Comparison of ENCODE assay signal across 1 cellular context in the genomic region with DNA sequence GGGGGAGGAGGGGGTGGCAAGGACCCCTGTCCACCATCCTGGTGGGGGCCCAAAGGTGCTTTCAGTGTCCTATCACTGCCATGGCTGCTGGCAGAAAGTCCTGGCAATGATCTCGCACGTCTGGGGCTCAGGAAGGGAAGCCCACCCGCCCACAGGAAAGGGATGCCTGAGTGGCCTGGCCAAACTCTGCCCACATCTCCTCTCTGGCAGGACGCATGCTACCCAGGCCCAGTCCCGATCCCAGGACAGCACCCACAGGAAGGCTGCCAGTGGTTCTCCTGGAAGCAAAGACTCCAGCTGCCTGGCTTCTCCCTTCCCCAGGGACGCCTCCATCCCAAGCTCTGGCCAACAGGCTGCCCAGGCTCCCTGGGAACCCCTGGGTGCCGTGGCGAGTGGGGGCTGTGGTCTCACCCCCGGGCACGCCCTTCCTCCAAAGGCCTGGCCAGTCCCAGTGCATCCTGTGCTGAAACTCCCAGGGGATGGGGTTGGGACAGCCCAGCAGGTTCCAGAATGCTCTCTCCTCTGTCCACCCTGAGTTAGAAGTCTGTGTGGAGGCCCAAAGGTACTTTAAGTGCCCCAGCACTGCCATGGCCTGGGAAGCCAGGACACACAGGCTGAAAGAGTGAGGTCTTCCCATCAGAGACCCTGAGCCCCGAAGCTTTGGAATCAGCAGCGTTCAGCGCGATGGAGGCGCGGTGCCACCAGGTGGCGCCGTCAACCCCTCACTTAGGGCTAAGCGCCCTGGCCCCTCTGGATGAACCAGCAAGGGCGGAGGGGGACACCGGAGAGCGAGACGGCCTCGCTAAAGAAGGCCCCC.
TF ChIP-seq lines count a peak whose summit lies in the region.

No MANE protein-coding gene starts in this region.

TF ChIP-seq in HepG2, 621 proteins besides CTCF, POLR2A, EP300 and RAD21 (continues in another document):
- TF ChIP-seq ZNF460 (CRISPR knock-in tag; IDR thresholded peaks at IDR 0.05; ENCODE audit: borderline replicate concordance) (no peak), PLRG1 (conservative IDR thresholded peaks at IDR 0.05) (no peak), ZSCAN12 (CRISPR knock-in tag; IDR thresholded peaks at IDR 0.05) (no peak), ZNF44 (CRISPR knock-in tag; IDR thresholded peaks at IDR 0.05) (no peak), PAF1 (CRISPR knock-in tag; IDR thresholded peaks at IDR 0.05) (no peak), ELF1 (CRISPR knock-in tag; IDR thresholded peaks at IDR 0.05) (no peak), ETV5 (CRISPR knock-in tag; IDR thresholded peaks at IDR 0.05; ENCODE audit: borderline replicate concordance) (peak; percentile 41; the same call in 1 of the 2 replicates), TP53 (CRISPR knock-in tag; conservative IDR thresholded peaks at IDR 0.05) (no peak), NR2F2 (IDR thresholded peaks at IDR 0.05; ENCODE audit: borderline replicate concordance, low read depth) (no peak), ARNTL (CRISPR knock-in tag; IDR thresholded peaks at IDR 0.05) (no peak), ZNF451 (CRISPR knock-in tag; IDR thresholded peaks at IDR 0.05) (no peak), NFYB (CRISPR knock-in tag; IDR thresholded peaks at IDR 0.05) (no peak), HDAC1 (CRISPR knock-in tag; IDR thresholded peaks at IDR 0.05) (no peak), GFI1 (CRISPR knock-in tag; IDR thresholded peaks at IDR 0.05; ENCODE audit: borderline replicate concordance) (no peak), ELF3 (CRISPR knock-in tag; IDR thresholded peaks at IDR 0.05) (0 out of 2 replicates have a peak, but pooled peaks have one; percentile 24), ZNF672 (CRISPR knock-in tag; IDR thresholded peaks at IDR 0.05) (no peak), FOXP1 (IDR thresholded peaks at IDR 0.05) (no peak), FOXP1 (CRISPR knock-in tag; IDR thresholded peaks at IDR 0.05) (no peak), GABPB1 (CRISPR knock-in tag; IDR thresholded peaks at IDR 0.05) (peak; percentile 36; the same call in 1 of the 2 replicates), AHR (CRISPR knock-in tag; IDR thresholded peaks at IDR 0.05) (0 out of 2 replicates have a peak, but pooled peaks have one; percentile 31), NRL (CRISPR knock-in tag; IDR thresholded peaks at IDR 0.05; ENCODE audit: borderline replicate concordance) (peak; percentile 45; the same call in 1 of the 2 replicates), ZFP37 (CRISPR knock-in tag; IDR thresholded peaks at IDR 0.05; ENCODE audit: borderline replicate concordance) (no peak), ZNF816 (CRISPR knock-in tag; IDR thresholded peaks at IDR 0.05; ENCODE audit: borderline replicate concordance) (no peak), ISX (CRISPR knock-in tag; conservative IDR thresholded peaks at IDR 0.05) (no peak), PRMT3 (CRISPR knock-in tag; IDR thresholded peaks at IDR 0.05; ENCODE audit: borderline replicate concordance, low read depth) (no peak), ZBTB20 (CRISPR knock-in tag; IDR thresholded peaks at IDR 0.05; ENCODE audit: borderline replicate concordance, low read depth) (no peak), ZSCAN22 (CRISPR knock-in tag; IDR thresholded peaks at IDR 0.05) (no peak), GTF2F1 (IDR thresholded peaks at IDR 0.05; ENCODE audit: low read length) (no peak), FOXO1 (CRISPR knock-in tag; IDR thresholded peaks at IDR 0.05) (peak; percentile 40; the same call in 1 of the 2 replicates), SP5 (CRISPR knock-in tag; IDR thresholded peaks at IDR 0.05; ENCODE audit: borderline replicate concordance, low read depth) (no peak), TBP (CRISPR knock-in tag; IDR thresholded peaks at IDR 0.05) (no peak), RBM39 (IDR thresholded peaks at IDR 0.05; ENCODE audit: low read depth, low read length, poor library complexity, severe bottlenecking) (peak; percentile 63), FOXJ3 (CRISPR knock-in tag; IDR thresholded peaks at IDR 0.05; ENCODE audit: borderline replicate concordance) (no peak), ZNF644 (CRISPR knock-in tag; IDR thresholded peaks at IDR 0.05; ENCODE audit: low read depth) (no peak)
- TF ChIP-seq, protein P1, sequence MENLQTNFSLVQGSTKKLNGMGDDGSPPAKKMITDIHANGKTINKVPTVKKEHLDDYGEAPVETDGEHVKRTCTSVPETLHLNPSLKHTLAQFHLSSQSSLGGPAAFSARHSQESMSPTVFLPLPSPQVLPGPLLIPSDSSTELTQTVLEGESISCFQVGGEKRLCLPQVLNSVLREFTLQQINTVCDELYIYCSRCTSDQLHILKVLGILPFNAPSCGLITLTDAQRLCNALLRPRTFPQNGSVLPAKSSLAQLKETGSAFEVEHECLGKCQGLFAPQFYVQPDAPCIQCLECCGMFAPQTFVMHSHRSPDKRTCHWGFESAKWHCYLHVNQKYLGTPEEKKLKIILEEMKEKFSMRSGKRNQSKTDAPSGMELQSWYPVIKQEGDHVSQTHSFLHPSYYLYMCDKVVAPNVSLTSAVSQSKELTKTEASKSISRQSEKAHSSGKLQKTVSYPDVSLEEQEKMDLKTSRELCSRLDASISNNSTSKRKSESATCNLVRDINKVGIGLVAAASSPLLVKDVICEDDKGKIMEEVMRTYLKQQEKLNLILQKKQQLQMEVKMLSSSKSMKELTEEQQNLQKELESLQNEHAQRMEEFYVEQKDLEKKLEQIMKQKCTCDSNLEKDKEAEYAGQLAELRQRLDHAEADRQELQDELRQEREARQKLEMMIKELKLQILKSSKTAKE (CRISPR knock-in tag; IDR thresholded peaks at IDR 0.05; ENCODE audit: borderline replicate concordance): no peak
- TF ChIP-seq, protein P2, sequence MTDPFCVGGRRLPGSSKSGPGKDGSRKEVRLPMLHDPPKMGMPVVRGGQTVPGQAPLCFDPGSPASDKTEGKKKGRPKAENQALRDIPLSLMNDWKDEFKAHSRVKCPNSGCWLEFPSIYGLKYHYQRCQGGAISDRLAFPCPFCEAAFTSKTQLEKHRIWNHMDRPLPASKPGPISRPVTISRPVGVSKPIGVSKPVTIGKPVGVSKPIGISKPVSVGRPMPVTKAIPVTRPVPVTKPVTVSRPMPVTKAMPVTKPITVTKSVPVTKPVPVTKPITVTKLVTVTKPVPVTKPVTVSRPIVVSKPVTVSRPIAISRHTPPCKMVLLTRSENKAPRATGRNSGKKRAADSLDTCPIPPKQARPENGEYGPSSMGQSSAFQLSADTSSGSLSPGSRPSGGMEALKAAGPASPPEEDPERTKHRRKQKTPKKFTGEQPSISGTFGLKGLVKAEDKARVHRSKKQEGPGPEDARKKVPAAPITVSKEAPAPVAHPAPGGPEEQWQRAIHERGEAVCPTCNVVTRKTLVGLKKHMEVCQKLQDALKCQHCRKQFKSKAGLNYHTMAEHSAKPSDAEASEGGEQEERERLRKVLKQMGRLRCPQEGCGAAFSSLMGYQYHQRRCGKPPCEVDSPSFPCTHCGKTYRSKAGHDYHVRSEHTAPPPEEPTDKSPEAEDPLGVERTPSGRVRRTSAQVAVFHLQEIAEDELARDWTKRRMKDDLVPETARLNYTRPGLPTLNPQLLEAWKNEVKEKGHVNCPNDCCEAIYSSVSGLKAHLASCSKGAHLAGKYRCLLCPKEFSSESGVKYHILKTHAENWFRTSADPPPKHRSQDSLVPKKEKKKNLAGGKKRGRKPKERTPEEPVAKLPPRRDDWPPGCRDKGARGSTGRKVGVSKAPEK (CRISPR knock-in tag; IDR thresholded peaks at IDR 0.05; ENCODE audit: borderline replicate concordance): peak; percentile 91; the same call in 1 of the 2 replicates
- TF ChIP-seq, protein P3, sequence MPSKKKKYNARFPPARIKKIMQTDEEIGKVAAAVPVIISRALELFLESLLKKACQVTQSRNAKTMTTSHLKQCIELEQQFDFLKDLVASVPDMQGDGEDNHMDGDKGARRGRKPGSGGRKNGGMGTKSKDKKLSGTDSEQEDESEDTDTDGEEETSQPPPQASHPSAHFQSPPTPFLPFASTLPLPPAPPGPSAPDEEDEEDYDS (CRISPR knock-in tag; IDR thresholded peaks at IDR 0.05): 0 out of 2 replicates have a peak, but pooled peaks have one; percentile 31
- TF ChIP-seq, protein P4, sequence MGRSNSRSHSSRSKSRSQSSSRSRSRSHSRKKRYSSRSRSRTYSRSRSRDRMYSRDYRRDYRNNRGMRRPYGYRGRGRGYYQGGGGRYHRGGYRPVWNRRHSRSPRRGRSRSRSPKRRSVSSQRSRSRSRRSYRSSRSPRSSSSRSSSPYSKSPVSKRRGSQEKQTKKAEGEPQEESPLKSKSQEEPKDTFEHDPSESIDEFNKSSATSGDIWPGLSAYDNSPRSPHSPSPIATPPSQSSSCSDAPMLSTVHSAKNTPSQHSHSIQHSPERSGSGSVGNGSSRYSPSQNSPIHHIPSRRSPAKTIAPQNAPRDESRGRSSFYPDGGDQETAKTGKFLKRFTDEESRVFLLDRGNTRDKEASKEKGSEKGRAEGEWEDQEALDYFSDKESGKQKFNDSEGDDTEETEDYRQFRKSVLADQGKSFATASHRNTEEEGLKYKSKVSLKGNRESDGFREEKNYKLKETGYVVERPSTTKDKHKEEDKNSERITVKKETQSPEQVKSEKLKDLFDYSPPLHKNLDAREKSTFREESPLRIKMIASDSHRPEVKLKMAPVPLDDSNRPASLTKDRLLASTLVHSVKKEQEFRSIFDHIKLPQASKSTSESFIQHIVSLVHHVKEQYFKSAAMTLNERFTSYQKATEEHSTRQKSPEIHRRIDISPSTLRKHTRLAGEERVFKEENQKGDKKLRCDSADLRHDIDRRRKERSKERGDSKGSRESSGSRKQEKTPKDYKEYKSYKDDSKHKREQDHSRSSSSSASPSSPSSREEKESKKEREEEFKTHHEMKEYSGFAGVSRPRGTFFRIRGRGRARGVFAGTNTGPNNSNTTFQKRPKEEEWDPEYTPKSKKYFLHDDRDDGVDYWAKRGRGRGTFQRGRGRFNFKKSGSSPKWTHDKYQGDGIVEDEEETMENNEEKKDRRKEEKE (IDR thresholded peaks at IDR 0.05): no peak
- TF ChIP-seq, protein P5, sequence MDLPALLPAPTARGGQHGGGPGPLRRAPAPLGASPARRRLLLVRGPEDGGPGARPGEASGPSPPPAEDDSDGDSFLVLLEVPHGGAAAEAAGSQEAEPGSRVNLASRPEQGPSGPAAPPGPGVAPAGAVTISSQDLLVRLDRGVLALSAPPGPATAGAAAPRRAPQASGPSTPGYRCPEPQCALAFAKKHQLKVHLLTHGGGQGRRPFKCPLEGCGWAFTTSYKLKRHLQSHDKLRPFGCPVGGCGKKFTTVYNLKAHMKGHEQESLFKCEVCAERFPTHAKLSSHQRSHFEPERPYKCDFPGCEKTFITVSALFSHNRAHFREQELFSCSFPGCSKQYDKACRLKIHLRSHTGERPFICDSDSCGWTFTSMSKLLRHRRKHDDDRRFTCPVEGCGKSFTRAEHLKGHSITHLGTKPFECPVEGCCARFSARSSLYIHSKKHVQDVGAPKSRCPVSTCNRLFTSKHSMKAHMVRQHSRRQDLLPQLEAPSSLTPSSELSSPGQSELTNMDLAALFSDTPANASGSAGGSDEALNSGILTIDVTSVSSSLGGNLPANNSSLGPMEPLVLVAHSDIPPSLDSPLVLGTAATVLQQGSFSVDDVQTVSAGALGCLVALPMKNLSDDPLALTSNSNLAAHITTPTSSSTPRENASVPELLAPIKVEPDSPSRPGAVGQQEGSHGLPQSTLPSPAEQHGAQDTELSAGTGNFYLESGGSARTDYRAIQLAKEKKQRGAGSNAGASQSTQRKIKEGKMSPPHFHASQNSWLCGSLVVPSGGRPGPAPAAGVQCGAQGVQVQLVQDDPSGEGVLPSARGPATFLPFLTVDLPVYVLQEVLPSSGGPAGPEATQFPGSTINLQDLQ (CRISPR knock-in tag; IDR thresholded peaks at IDR 0.05): no peak
- TF ChIP-seq, protein P6, sequence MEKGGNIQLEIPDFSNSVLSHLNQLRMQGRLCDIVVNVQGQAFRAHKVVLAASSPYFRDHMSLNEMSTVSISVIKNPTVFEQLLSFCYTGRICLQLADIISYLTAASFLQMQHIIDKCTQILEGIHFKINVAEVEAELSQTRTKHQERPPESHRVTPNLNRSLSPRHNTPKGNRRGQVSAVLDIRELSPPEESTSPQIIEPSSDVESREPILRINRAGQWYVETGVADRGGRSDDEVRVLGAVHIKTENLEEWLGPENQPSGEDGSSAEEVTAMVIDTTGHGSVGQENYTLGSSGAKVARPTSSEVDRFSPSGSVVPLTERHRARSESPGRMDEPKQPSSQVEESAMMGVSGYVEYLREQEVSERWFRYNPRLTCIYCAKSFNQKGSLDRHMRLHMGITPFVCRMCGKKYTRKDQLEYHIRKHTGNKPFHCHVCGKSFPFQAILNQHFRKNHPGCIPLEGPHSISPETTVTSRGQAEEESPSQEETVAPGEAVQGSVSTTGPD (CRISPR knock-in tag; IDR thresholded peaks at IDR 0.05): no peak
- TF ChIP-seq, protein P7, sequence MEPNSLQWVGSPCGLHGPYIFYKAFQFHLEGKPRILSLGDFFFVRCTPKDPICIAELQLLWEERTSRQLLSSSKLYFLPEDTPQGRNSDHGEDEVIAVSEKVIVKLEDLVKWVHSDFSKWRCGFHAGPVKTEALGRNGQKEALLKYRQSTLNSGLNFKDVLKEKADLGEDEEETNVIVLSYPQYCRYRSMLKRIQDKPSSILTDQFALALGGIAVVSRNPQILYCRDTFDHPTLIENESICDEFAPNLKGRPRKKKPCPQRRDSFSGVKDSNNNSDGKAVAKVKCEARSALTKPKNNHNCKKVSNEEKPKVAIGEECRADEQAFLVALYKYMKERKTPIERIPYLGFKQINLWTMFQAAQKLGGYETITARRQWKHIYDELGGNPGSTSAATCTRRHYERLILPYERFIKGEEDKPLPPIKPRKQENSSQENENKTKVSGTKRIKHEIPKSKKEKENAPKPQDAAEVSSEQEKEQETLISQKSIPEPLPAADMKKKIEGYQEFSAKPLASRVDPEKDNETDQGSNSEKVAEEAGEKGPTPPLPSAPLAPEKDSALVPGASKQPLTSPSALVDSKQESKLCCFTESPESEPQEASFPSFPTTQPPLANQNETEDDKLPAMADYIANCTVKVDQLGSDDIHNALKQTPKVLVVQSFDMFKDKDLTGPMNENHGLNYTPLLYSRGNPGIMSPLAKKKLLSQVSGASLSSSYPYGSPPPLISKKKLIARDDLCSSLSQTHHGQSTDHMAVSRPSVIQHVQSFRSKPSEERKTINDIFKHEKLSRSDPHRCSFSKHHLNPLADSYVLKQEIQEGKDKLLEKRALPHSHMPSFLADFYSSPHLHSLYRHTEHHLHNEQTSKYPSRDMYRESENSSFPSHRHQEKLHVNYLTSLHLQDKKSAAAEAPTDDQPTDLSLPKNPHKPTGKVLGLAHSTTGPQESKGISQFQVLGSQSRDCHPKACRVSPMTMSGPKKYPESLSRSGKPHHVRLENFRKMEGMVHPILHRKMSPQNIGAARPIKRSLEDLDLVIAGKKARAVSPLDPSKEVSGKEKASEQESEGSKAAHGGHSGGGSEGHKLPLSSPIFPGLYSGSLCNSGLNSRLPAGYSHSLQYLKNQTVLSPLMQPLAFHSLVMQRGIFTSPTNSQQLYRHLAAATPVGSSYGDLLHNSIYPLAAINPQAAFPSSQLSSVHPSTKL (CRISPR knock-in tag; IDR thresholded peaks at IDR 0.05): peak; percentile 35; the same call in 1 of the 2 replicates
- TF ChIP-seq, protein P8, sequence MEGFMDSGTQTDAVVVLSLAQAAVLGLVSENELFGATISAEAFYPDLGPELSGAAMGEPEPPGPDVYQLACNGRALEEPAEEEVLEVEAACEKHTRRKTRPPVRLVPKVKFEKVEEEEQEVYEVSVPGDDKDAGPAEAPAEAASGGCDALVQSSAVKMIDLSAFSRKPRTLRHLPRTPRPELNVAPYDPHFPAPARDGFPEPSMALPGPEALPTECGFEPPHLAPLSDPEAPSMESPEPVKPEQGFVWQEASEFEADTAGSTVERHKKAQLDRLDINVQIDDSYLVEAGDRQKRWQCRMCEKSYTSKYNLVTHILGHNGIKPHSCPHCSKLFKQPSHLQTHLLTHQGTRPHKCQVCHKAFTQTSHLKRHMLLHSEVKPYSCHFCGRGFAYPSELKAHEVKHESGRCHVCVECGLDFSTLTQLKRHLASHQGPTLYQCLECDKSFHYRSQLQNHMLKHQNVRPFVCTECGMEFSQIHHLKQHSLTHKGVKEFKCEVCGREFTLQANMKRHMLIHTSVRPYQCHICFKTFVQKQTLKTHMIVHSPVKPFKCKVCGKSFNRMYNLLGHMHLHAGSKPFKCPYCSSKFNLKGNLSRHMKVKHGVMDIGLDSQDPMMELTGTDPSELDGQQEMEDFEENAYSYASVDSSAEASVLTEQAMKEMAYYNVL (CRISPR knock-in tag; IDR thresholded peaks at IDR 0.05; ENCODE audit: borderline replicate concordance): no peak
